25 cellular contexts compared by ENCODE assay signal in genomic region chr4:1568855-1569460, GRCh38.
DNase-seq lines count a peak whose midpoint lies in the region; ATAC-seq, FAIRE-seq and TF ChIP-seq lines count a peak whose summit lies in the region.
"Had no signal": no experiment of that assay in that cellular context is flagged by ENCODE, and none has a peak within 500 bp of the region (broad histone marks: within the 10 kb centered on the region; RNA-seq: fewer than 3 reads in every experiment).

No MANE protein-coding gene starts in this region.

- CTCF ChIA-PET in HEK293 (lab: Yijun Ruan, JAX) (no interaction called here), H1 (lab: Charles Lee; ENCODE audit: partially characterized antibody) (interaction anchor here (0.8 to 2.1 kb wide), 5 partner anchors 11 to 190 kb away, joined by 3 to 8 read pairs (median 5); no protein-coding TSS in a partner anchor)

- H3K4me2 ChIP-seq in H1 (ENCODE audit: insufficient read depth in 1 of 2, low read depth in 2 of 2, low read length in 2 of 2) = no peak overlapping the region

- H2BK12ac ChIP-seq in H1 (ENCODE audit: low read depth, low read length) = peak overlapping the region; percentile 87; the same call in 1 of the 2 replicates

- H2BK120ac ChIP-seq in H1 (replicated peaks; ENCODE audit: low read depth, low read length) = no peak overlapping the region

- no peak overlapping the region for H4K91ac ChIP-seq in H1 (replicated peaks; ENCODE audit: insufficient read length, low read length)

- no peak for TF ChIP-seq POLR2A in H1 (IDR thresholded peaks at IDR 0.05; ENCODE audit: control extremely low read depth in 1 of 2, low read depth in 2 of 2, low read length in 2 of 2)
- no peak for TF ChIP-seq POLR2A in right lobe of liver (IDR thresholded peaks at IDR 0.05)
- no peak for TF ChIP-seq POLR2A in gastroesophageal sphincter (IDR thresholded peaks at IDR 0.05)

- no peak overlapping the region for H2BK5ac ChIP-seq in H1 (ENCODE audit: low read depth, low read length)

- H3K4me3 Mint-ChIP-seq in activated T-helper 2 cell treated with anti-CD3 and anti-CD28 coated beads, Interferon-gamma antibody, Interleukin-2, Interleukin-4, amounts not matched to agents 10 μg/mL and 5 μg/mL and 100 μg/mL, durations not matched to agents 14 hours and 24 hours and 36 hours (ENCODE audit: low read depth) = no peak overlapping the region
- H3K4me3 Mint-ChIP-seq: activated naive CD8-positive, alpha-beta T cell treated with anti-CD3 and anti-CD28 coated beads, Interleukin-2, amount 50 U/mL, for 24 hours; activated T-cell treated with anti-CD3 and anti-CD28 coated beads, Interleukin-2, amount 50 U/mL, for 24 hours; CD4-positive, alpha-beta T cell had no signal

- H3K27ac ChIP-seq in HEK293 (ENCODE audit: extremely low read depth, low read depth, low read length) (no peak overlapping the region), H1 (ENCODE audit: low read depth, low read length) (no peak overlapping the region), right lobe of liver (no peak overlapping the region), psoas muscle (no peak overlapping the region), gastroesophageal sphincter (no peak overlapping the region)
- H3K27ac ChIP-seq: tibial nerve, WERI-Rb-1 had no signal

- H3K9me3 Mint-ChIP-seq in activated T-helper 2 cell treated with anti-CD3 and anti-CD28 coated beads, Interferon-gamma antibody, Interleukin-2, Interleukin-4, amounts not matched to agents 10 μg/mL and 5 μg/mL and 100 μg/mL, durations not matched to agents 14 hours and 24 hours and 36 hours = no peaks in the 10 kb centered on the region
- H3K9me3 Mint-ChIP-seq: activated naive CD8-positive, alpha-beta T cell treated with anti-CD3 and anti-CD28 coated beads, Interleukin-2, amount 50 U/mL, for 24 hours; activated T-cell treated with anti-CD3 and anti-CD28 coated beads, Interleukin-2, amount 50 U/mL, for 24 hours; CD4-positive, alpha-beta T cell had no signal

- H3K23ac ChIP-seq in H1 (ENCODE audit: insufficient read length) = no peak overlapping the region

- H3K27ac Mint-ChIP-seq in activated T-helper 2 cell treated with anti-CD3 and anti-CD28 coated beads, Interferon-gamma antibody, Interleukin-2, Interleukin-4, amounts not matched to agents 10 μg/mL and 5 μg/mL and 100 μg/mL, durations not matched to agents 14 hours and 24 hours and 36 hours = no peak overlapping the region
- H3K27ac Mint-ChIP-seq: activated naive CD8-positive, alpha-beta T cell treated with anti-CD3 and anti-CD28 coated beads, Interleukin-2, amount 50 U/mL, for 24 hours; activated T-cell treated with anti-CD3 and anti-CD28 coated beads, Interleukin-2, amount 50 U/mL, for 24 hours; CD4-positive, alpha-beta T cell had no signal

- no peak overlapping the region for H2AFZ ChIP-seq in H1 (ENCODE audit: low read length)

- H3K4me1 ChIP-seq in HEK293 (ENCODE audit: control insufficient read depth, insufficient read depth, low read length) (0 out of 2 replicates have a peak, but pooled peaks cover 2% of the 10 kb centered on the region), H1 (replicated peaks in 1 of 4; ENCODE audit: control insufficient read depth in 3 of 4, insufficient read depth in 4 of 4, low read length in 3 of 4) (peaks cover 2 to 35% (median 26%) of the 10 kb centered on the region in 4 experiments), right lobe of liver (no peaks in the 10 kb centered on the region), psoas muscle (no peaks in the 10 kb centered on the region), gastroesophageal sphincter (peaks cover 0 to 4% (median 0%) of the 10 kb centered on the region in 3 donors)
- H3K4me1 ChIP-seq: heart right ventricle had no signal

- H4K20me1 ChIP-seq in H1 (replicated peaks in 1 of 2; ENCODE audit: control insufficient read depth in 1 of 2, insufficient read depth in 2 of 2, low read length in 2 of 2) = peaks cover 0 to 4% of the 10 kb centered on the region in 2 experiments

- H3K36me3 ChIP-seq in HEK293 (ENCODE audit: control insufficient read depth in 2 of 2, insufficient read depth in 1 of 2, low read length in 2 of 2) (no peaks in the 10 kb centered on the region), H1 (ENCODE audit: control insufficient read depth in 2 of 4, insufficient read depth in 4 of 4, low read length in 3 of 4) (no peaks in the 10 kb centered on the region), right lobe of liver (no peaks in the 10 kb centered on the region), psoas muscle (ENCODE audit: insufficient read depth in 1 of 2, low read depth in 1 of 2) (no peaks in the 10 kb centered on the region), gastroesophageal sphincter (no peaks in the 10 kb centered on the region)
- H3K36me3 ChIP-seq: heart right ventricle, tibial nerve, WERI-Rb-1 had no signal

- peaks cover 2% of the 10 kb centered on the region; the same call in 1 of the 2 replicates for H3K79me1 ChIP-seq in H1 (ENCODE audit: low read depth, low read length)

- TF ChIP-seq CTCF in HEK293 (tag by site-specific recombination; IDR thresholded peaks at IDR 0.05) (no peak), H1 (IDR thresholded peaks at IDR 0.05; ENCODE audit: control extremely low read depth in 1 of 3, insufficient read depth in 1 of 3, low read depth in 1 of 3, low read length in 3 of 3) (no peak), right lobe of liver (IDR thresholded peaks at IDR 0.05) (no peak), psoas muscle (IDR thresholded peaks at IDR 0.05) (no peak), gastroesophageal sphincter (IDR thresholded peaks at IDR 0.05) (no peak)

- H3K23me2 ChIP-seq in H1 (ENCODE audit: low read depth, low read length) = peaks cover 10% of the 10 kb centered on the region; the same call in 1 of the 2 replicates

- peak in 3 of 4 donors; percentile 9 to 25 (median 12) for ATAC-seq in right lobe of liver
- ATAC-seq in psoas muscle = no peak
- ATAC-seq in HG02623 (IDR thresholded peaks at IDR 0.05; ENCODE audit: unreplicated experiment) = no peak
- ATAC-seq in gastroesophageal sphincter = no peak

- H3K27me3 ChIP-seq in H1 (replicated peaks in 1 of 4; ENCODE audit: control insufficient read depth in 3 of 4, extremely low read depth in 1 of 4, insufficient read depth in 3 of 4, low read length in 3 of 4) = no peaks in the 10 kb centered on the region; a peak in 1 of 7 replicates
- H3K27me3 ChIP-seq in right lobe of liver = no peaks in the 10 kb centered on the region
- H3K27me3 ChIP-seq in psoas muscle (ENCODE audit: insufficient read depth in 3 of 3, low read length in 2 of 3) = peaks cover 0 to 42% (median 14%) of the 10 kb centered on the region in 3 donors
- peaks cover 54% of the 10 kb centered on the region for H3K27me3 ChIP-seq in gastroesophageal sphincter

- no peaks in the 10 kb centered on the region for H3K79me2 ChIP-seq in H1 (ENCODE audit: control insufficient read depth in 1 of 2, insufficient read depth in 2 of 2, low read length in 2 of 2)

- H2BK15ac ChIP-seq in H1 (ENCODE audit: low read length) = no peak overlapping the region

- H3K18ac ChIP-seq in H1 (ENCODE audit: extremely low read depth, low read length) = no peak overlapping the region; the same call in 1 of the 2 replicates

- H3K36me3 Mint-ChIP-seq in activated T-helper 2 cell treated with anti-CD3 and anti-CD28 coated beads, Interferon-gamma antibody, Interleukin-2, Interleukin-4, amounts not matched to agents 10 μg/mL and 5 μg/mL and 100 μg/mL, durations not matched to agents 14 hours and 24 hours and 36 hours (ENCODE audit: low read depth) = no peaks in the 10 kb centered on the region

- TF ChIP-seq EP300 in H1 (IDR thresholded peaks at IDR 0.05; ENCODE audit: borderline replicate concordance in 1 of 2, low read depth in 2 of 2, low read length in 2 of 2) (no peak), gastroesophageal sphincter (IDR thresholded peaks at IDR 0.05) (no peak)

- H4K8ac ChIP-seq in H1 (ENCODE audit: extremely low read depth, insufficient read depth, low read length) = peak overlapping the region; percentile 16; the same call in 1 of the 2 replicates

- no peaks in the 10 kb centered on the region for H3K4me1 Mint-ChIP-seq in activated T-helper 2 cell treated with anti-CD3 and anti-CD28 coated beads, Interferon-gamma antibody, Interleukin-2, Interleukin-4, amounts not matched to agents 10 μg/mL and 5 μg/mL and 100 μg/mL, durations not matched to agents 14 hours and 24 hours and 36 hours (ENCODE audit: low read depth)
- H3K4me1 Mint-ChIP-seq: activated naive CD8-positive, alpha-beta T cell treated with anti-CD3 and anti-CD28 coated beads, Interleukin-2, amount 50 U/mL, for 24 hours had no signal

- no peaks in the 10 kb centered on the region for H3K27me3 Mint-ChIP-seq in activated T-helper 2 cell treated with anti-CD3 and anti-CD28 coated beads, Interferon-gamma antibody, Interleukin-2, Interleukin-4, amounts not matched to agents 10 μg/mL and 5 μg/mL and 100 μg/mL, durations not matched to agents 14 hours and 24 hours and 36 hours (ENCODE audit: low read depth)

- no peak overlapping the region for H3K56ac ChIP-seq in H1 (replicated peaks; ENCODE audit: insufficient read length, low read depth, low read length)

- H3K4ac ChIP-seq in H1 (replicated peaks; ENCODE audit: insufficient read length, low read depth, low read length) = no peak overlapping the region

- intact Hi-C loops in right lobe of liver (cut with DNase I) (no loop called here), psoas muscle (cut with DNase I) (no loop called here)
- intact Hi-C loops in activated T-helper 2 cell treated with anti-CD3 and anti-CD28 coated beads, Interferon-gamma antibody, Interleukin-2, Interleukin-4, amounts not matched to agents 10 μg/mL and 5 μg/mL and 100 μg/mL, durations not matched to agents 14 hours and 24 hours and 36 hours (cut with micrococcal nuclease) = no loop called here

- H3K14ac ChIP-seq in H1 (ENCODE audit: insufficient read length) = no peak overlapping the region

- no peak overlapping the region for H2BK20ac ChIP-seq in H1 (ENCODE audit: low read length)

- DNase-seq in H1 (ENCODE audit: low read depth in 1 of 2, low spot score in 2 of 2) (no peak), right lobe of liver (peak in 2 of 3 donors; percentile 21 to 48), psoas muscle (peak; percentile 11 to 38)
- no peak for DNase-seq in activated T-helper 2 cell treated with anti-CD3 and anti-CD28 coated beads, Interferon-gamma antibody, Interleukin-2, Interleukin-4, amounts not matched to agents 10 μg/mL and 5 μg/mL and 100 μg/mL, durations not matched to agents 14 hours and 24 hours and 36 hours (ENCODE audit: low spot score)
- DNase-seq in NK-92 treated with Interleukin-12 subunit alpha and Interleukin-12 subunit beta, amount 100 ng/mL, for 24 hours (lab: John Stamatoyannopoulos, UW) = no peak
- DNase-seq: activated CD4-positive, alpha-beta T cell treated with anti-CD3 and anti-CD28 coated beads, Interleukin-2, amount 50 U/mL, for 1 hour; activated gamma-delta T cell treated with Interleukin-2 at 50 U/mL for 16 hours; activated naive CD8-positive, alpha-beta T cell treated with anti-CD3 and anti-CD28 coated beads, Interleukin-2, amount 50 U/mL, for 24 hours; activated T-cell treated with anti-CD3 and anti-CD28 coated beads, Interleukin-2, amount 50 U/mL, for 24 hours; central memory CD4-positive, alpha-beta T cell; mammary epithelial cell; NCI-H1417 treated with DMSO at 0.1 percent for 48 hours; NCI-H2029 treated with DMSO at 0.1 percent for 48 hours; NCI-H524 treated with DMSO at 0.1 percent for 48 hours; stimulated activated CD4-positive, alpha-beta T cell treated with anti-CD3 and anti-CD28 coated beads, Interleukin-15, amount 100 ng/mL, for 24 hours; stimulated activated CD4-positive, alpha-beta T cell treated with anti-CD3 and anti-CD28 coated beads, Interleukin-4, amount 100 ng/mL, for 4 hours; WERI-Rb-1 had no signal

- H2AK5ac ChIP-seq in H1 (ENCODE audit: low read depth, low read length) = no peak overlapping the region

- no peak overlapping the region for H4K5ac ChIP-seq in H1 (ENCODE audit: insufficient read length, low read depth, low read length)

- no peaks in the 10 kb centered on the region for H3K9me3 ChIP-seq in HEK293 (ENCODE audit: control insufficient read depth, insufficient read depth, low read depth, low read length)
- H3K9me3 ChIP-seq in H1 (ENCODE audit: insufficient read depth in 2 of 2, low read depth in 1 of 2, low read length in 1 of 2) = no peaks in the 10 kb centered on the region
- no peaks in the 10 kb centered on the region for H3K9me3 ChIP-seq in right lobe of liver
- no peaks in the 10 kb centered on the region for H3K9me3 ChIP-seq in psoas muscle
- H3K9me3 ChIP-seq in gastroesophageal sphincter = no peaks in the 10 kb centered on the region
- H3K9me3 ChIP-seq: heart right ventricle, tibial nerve had no signal

- 90% methylated on average over 30 of the region's 31 CpGs; no CpG with 5 or more reads in 1 of the 2 experiments for WGBS in H1 (ENCODE audit: extremely low coverage in 1 of 2, insufficient coverage in 1 of 2, insufficient read length in 1 of 2, insufficient replicate concordance in 2 of 2, low coverage in 1 of 2, low lambda C conversion rate in 2 of 2, missing lambda C conversion rate in 1 of 2), 2 experiments
- 62% methylated on average over 10 of the region's 31 CpGs for WGBS in right lobe of liver (ENCODE audit: insufficient coverage, low coverage, low lambda C conversion rate, missing lambda C conversion rate)
- WGBS in psoas muscle, 3 donors = 56 to 63% (median 62%) methylated on average over 28 to 31 of the region's 31 CpGs
- WGBS in gastroesophageal sphincter (ENCODE audit: low coverage in 1 of 2), 2 donors = no CpG with 5 or more reads among the region's 31 CpGs

- FAIRE-seq in H1 (lab: Jason Lieb, UNC) = no peak
- FAIRE-seq: H54, keratinocyte had no signal

- H3K4me3 ChIP-seq in HEK293 (ENCODE audit: low read depth, low read length) (no peak overlapping the region), H1 (ENCODE audit: extremely low read depth in 1 of 4, insufficient read depth in 2 of 4, low read depth in 3 of 4, low read length in 4 of 4) (no peak overlapping the region), right lobe of liver (no peak overlapping the region), psoas muscle (no peak overlapping the region), gastroesophageal sphincter (peak overlapping the region in 1 of 2 donors; percentile 24)
- H3K4me3 ChIP-seq: tibial nerve had no signal

- POLR2A ChIA-PET in HEK293 (lab: Yijun Ruan, JAX) = no interaction called here
- POLR2A ChIA-PET in H1 (lab: Charles Lee; ENCODE audit: partially characterized antibody) = interaction anchor here (0.9 kb wide), 1 partner anchor 9 kb away, joined by 4 read pairs; no protein-coding TSS in a partner anchor

- no peak overlapping the region for H3K9ac ChIP-seq in H1 (replicated peaks in 1 of 4; ENCODE audit: extremely low read depth in 1 of 4, low read depth in 3 of 4, low read length in 3 of 4)

- no peak for TF ChIP-seq RAD21 in H1 (IDR thresholded peaks at IDR 0.05 in 1 of 2, conservative IDR thresholded peaks at IDR 0.05 in 1 of 2; ENCODE audit: low read depth in 2 of 2, low read length in 2 of 2)

Comparison
In these comparisons a context has a peak if more than half of its experiments do, and no peak if none do; other contexts are left out.
1. DNase-seq: peak in right lobe of liver (2 of 3) and psoas muscle (2 of 2); none in H1 (0 of 2), activated T-helper 2 cell treated with anti-CD3 and anti-CD28 coated beads, Interferon-gamma antibody, Interleukin-2, Interleukin-4, amounts not matched to agents 10 μg/mL and 5 μg/mL and 100 μg/mL, durations not matched to agents 14 hours and 24 hours and 36 hours (single experiment) and NK-92 treated with Interleukin-12 subunit alpha and Interleukin-12 subunit beta, amount 100 ng/mL, for 24 hours (single experiment).
2. ATAC-seq: peak in right lobe of liver (3 of 4); none in psoas muscle (0 of 4), HG02623 (single experiment) and gastroesophageal sphincter (single experiment).